10 cellular contexts compared by ENCODE assay signal in genomic region chr2:197269173-197269572, GRCh38. TPM values are rescaled to one million over a fixed set of nuclear protein-coding genes. Genes with fewer than 3 reads are reported as not detected.
A peak's percentile ranks its signal among the peaks of the same experiment; 100 is the strongest.
DNase-seq lines count a peak whose midpoint lies in the region; ATAC-seq and TF ChIP-seq lines count a peak whose summit lies in the region.
"Had no signal": no experiment of that assay in that cellular context is flagged by ENCODE, and none has a peak within 500 bp of the region (broad histone marks: within the 10 kb centered on the region; RNA-seq: fewer than 3 reads in every experiment).

No MANE protein-coding gene starts in this region.

- H3K56ac ChIP-seq in H9 (ENCODE audit: insufficient read length, low read depth, low read length) = no peak overlapping the region

- H3K4me2 ChIP-seq in fibroblast of lung (ENCODE audit: extremely low read depth, insufficient read depth, low read length) = no peak overlapping the region
- no peak overlapping the region for H3K4me2 ChIP-seq in H9 (ENCODE audit: insufficient read depth, insufficient read length, low read length)

- peaks cover 89% of the 10 kb centered on the region for H3K4me1 ChIP-seq in CD4-positive, CD25-positive, alpha-beta regulatory T cell (ENCODE audit: control insufficient read depth, insufficient read depth, low read length, poor library complexity, severe bottlenecking)
- H3K4me1 ChIP-seq in fibroblast of lung (ENCODE audit: control insufficient read depth, extremely low read depth, insufficient read depth, low read length) (no peaks in the 10 kb centered on the region), H9 (ENCODE audit: insufficient read depth, low read length) (no peaks in the 10 kb centered on the region)
- H3K4me1 ChIP-seq: breast epithelium had no signal

- no peak overlapping the region for H2BK20ac ChIP-seq in H9 (ENCODE audit: low read depth, low read length, poor library complexity, severe bottlenecking)

- CTCF ChIA-PET in RWPE1 (lab: Yijun Ruan, JAX) = no interaction called here

- POLR2A ChIA-PET in RWPE1 (lab: Yijun Ruan, JAX; ENCODE audit: low non-redundant PET) = no interaction called here

- no peak overlapping the region for H3K23ac ChIP-seq in H9 (ENCODE audit: insufficient read length, low read depth, low read length)

- H4K5ac ChIP-seq in H9 (ENCODE audit: insufficient read length, low read depth, low read length) = no peak overlapping the region

- H3K36me3 ChIP-seq in CD4-positive, CD25-positive, alpha-beta regulatory T cell (ENCODE audit: control insufficient read depth, insufficient read depth, low read length) = peaks cover under 1% of the 10 kb centered on the region
- no peaks in the 10 kb centered on the region for H3K36me3 ChIP-seq in fibroblast of lung (ENCODE audit: control insufficient read depth, insufficient read depth, low read length)
- H3K36me3 ChIP-seq: breast epithelium had no signal

- H3K14ac ChIP-seq in H9 (ENCODE audit: insufficient read depth, low read length) = no peak overlapping the region

- H3K9me3 ChIP-seq in CD4-positive, CD25-positive, alpha-beta regulatory T cell (ENCODE audit: control insufficient read depth in 2 of 2, low read length in 2 of 2) = no peaks in the 10 kb centered on the region
- H3K9me3 ChIP-seq in fibroblast of lung (ENCODE audit: control insufficient read depth, insufficient read depth, low read depth, low read length) (no peaks in the 10 kb centered on the region), H9 (ENCODE audit: control insufficient read depth, low read depth, low read length) (no peaks in the 10 kb centered on the region)
- H3K9me3 ChIP-seq: breast epithelium had no signal

- H2BK15ac ChIP-seq in H9 (ENCODE audit: low read depth, low read length) = no peak overlapping the region

- H3K27me3 ChIP-seq in CD4-positive, CD25-positive, alpha-beta regulatory T cell (ENCODE audit: control insufficient read depth, insufficient read depth, low read length) = no peaks in the 10 kb centered on the region
- no peaks in the 10 kb centered on the region for H3K27me3 ChIP-seq in fibroblast of lung (ENCODE audit: control insufficient read depth, insufficient read depth, low read length)
- H3K27me3 ChIP-seq in H9 (ENCODE audit: insufficient read depth, low read length) = no peaks in the 10 kb centered on the region
- H3K27me3 ChIP-seq: breast epithelium had no signal

- H3K27ac Mint-ChIP-seq in CD4-positive, CD25-positive, alpha-beta regulatory T cell = peak overlapping the region; percentile 84 to 98 (median 85)
- H3K27ac Mint-ChIP-seq in H9 = no peak overlapping the region

- no peaks in the 10 kb centered on the region for H4K20me1 ChIP-seq in fibroblast of lung (ENCODE audit: control insufficient read depth, extremely low read depth, insufficient read depth, low read length)
- no peaks in the 10 kb centered on the region for H4K20me1 ChIP-seq in H9 (ENCODE audit: control insufficient read depth, insufficient read depth, insufficient read length)

- peaks cover 10% of the 10 kb centered on the region for H3K36me3 Mint-ChIP-seq in CD4-positive, CD25-positive, alpha-beta regulatory T cell
- H3K36me3 Mint-ChIP-seq in H9 (ENCODE audit: insufficient read depth in 1 of 3, low read depth in 3 of 3) = no peaks in the 10 kb centered on the region

- TF ChIP-seq CTCF in fibroblast of lung (conservative IDR thresholded peaks at IDR 0.05 in 1 of 2, IDR thresholded peaks at IDR 0.05 in 1 of 2; ENCODE audit: low read depth in 1 of 2, low read length in 2 of 2) = no peak
- no peak for TF ChIP-seq CTCF in H9 (conservative IDR thresholded peaks at IDR 0.05)
- TF ChIP-seq CTCF in RWPE1 (conservative IDR thresholded peaks at IDR 0.05; ENCODE audit: low read depth) = no peak

- H3K23me2 ChIP-seq in H9 (ENCODE audit: insufficient read length, low read depth, low read length, poor library complexity, severe bottlenecking) = no peaks in the 10 kb centered on the region

- H3K18ac ChIP-seq in H9 (ENCODE audit: insufficient read length, low read depth, low read length) = no peak overlapping the region

- no peak overlapping the region for H4K8ac ChIP-seq in H9 (replicated peaks; ENCODE audit: insufficient read length, low read depth, low read length)

- no peak overlapping the region for H2BK12ac ChIP-seq in H9 (ENCODE audit: insufficient read length, low read depth, low read length)

- no peak overlapping the region for H3K4ac ChIP-seq in H9 (ENCODE audit: low read depth, low read length)

- no peak overlapping the region for H2AK5ac ChIP-seq in H9 (ENCODE audit: insufficient read length, low read length)

- H3K27me3 Mint-ChIP-seq in CD4-positive, CD25-positive, alpha-beta regulatory T cell = no peaks in the 10 kb centered on the region
- no peaks in the 10 kb centered on the region; the same call in 1 of the 2 replicates for H3K27me3 Mint-ChIP-seq in H9 (ENCODE audit: low read depth)

- no peaks in the 10 kb centered on the region for H3K79me2 ChIP-seq in fibroblast of lung (ENCODE audit: control insufficient read depth, insufficient read depth, low read length)
- no peaks in the 10 kb centered on the region for H3K79me2 ChIP-seq in H9 (ENCODE audit: insufficient read depth, low read length)

- DNase-seq in CD4-positive, CD25-positive, alpha-beta regulatory T cell = peak in 2 of 3 donors; percentile 40 to 47
- DNase-seq in fibroblast of lung (ENCODE audit: low read depth in 2 of 2) = peak; percentile 62 to 67
- DNase-seq in H9 = no peak
- no peak for DNase-seq in SKM-1 treated with dmso at 0.1 percent for 144 hours (lab: John Stamatoyannopoulos, UW; ENCODE audit: unreplicated experiment)
- DNase-seq in NCI-H1105 treated with DMSO at 0.1 percent for 48 hours (lab: John Stamatoyannopoulos, UW) = no peak
- no peak for DNase-seq in RWPE1 (ENCODE audit: low spot score)
- DNase-seq: SHP77 had no signal

- no peak overlapping the region for H2BK120ac ChIP-seq in H9 (ENCODE audit: low read depth, low read length, poor library complexity, severe bottlenecking)

- H3T11ph ChIP-seq in H9 (ENCODE audit: low read length) = no peak overlapping the region

- H3K9ac ChIP-seq in fibroblast of lung (ENCODE audit: insufficient read depth, low read length) (no peak overlapping the region), H9 (ENCODE audit: extremely low read depth, insufficient read length, low read length) (no peak overlapping the region)

- H3K79me1 ChIP-seq in H9 (ENCODE audit: insufficient read depth, low read depth, low read length, poor library complexity, severe bottlenecking) = no peaks in the 10 kb centered on the region

- ATAC-seq in CD4-positive, CD25-positive, alpha-beta regulatory T cell (ENCODE audit: low read depth in 2 of 2) = peak in 1 of 2 donors; percentile 35
- peak; percentile 62 for ATAC-seq in GM18858 (IDR thresholded peaks at IDR 0.05; ENCODE audit: unreplicated experiment)
- peak; percentile 56 for ATAC-seq in HG03565 (IDR thresholded peaks at IDR 0.05; ENCODE audit: unreplicated experiment)

- no CpG with 5 or more reads among the region's 4 CpGs for WGBS in H9 (ENCODE audit: extremely low coverage, insufficient read length, low lambda C conversion rate)

- peak overlapping the region; percentile 29 to 52 (median 42) for H3K4me3 Mint-ChIP-seq in CD4-positive, CD25-positive, alpha-beta regulatory T cell
- H3K4me3 Mint-ChIP-seq in H9 = no peak overlapping the region

- H3K4me3 ChIP-seq in CD4-positive, CD25-positive, alpha-beta regulatory T cell (ENCODE audit: low read depth, low read length) = peak overlapping the region; percentile 34
- H3K4me3 ChIP-seq in fibroblast of lung (replicated peaks in 1 of 4; ENCODE audit: control extremely low read depth in 1 of 4, insufficient read depth in 1 of 4, low read depth in 3 of 4, low read length in 4 of 4) = no peak overlapping the region
- H3K4me3 ChIP-seq: breast epithelium had no signal

- no peak overlapping the region for H4K91ac ChIP-seq in H9 (ENCODE audit: insufficient read length, low read depth, low read length)

- H2BK5ac ChIP-seq in H9 (ENCODE audit: insufficient read length, low read length) = no peak overlapping the region

- peak overlapping the region; percentile 67 for H3K27ac ChIP-seq in CD4-positive, CD25-positive, alpha-beta regulatory T cell (ENCODE audit: insufficient read depth, low read length, poor library complexity, severe bottlenecking)
- H3K27ac ChIP-seq in fibroblast of lung (ENCODE audit: insufficient read depth, low read length) = no peak overlapping the region
- H3K27ac ChIP-seq in H9 (ENCODE audit: insufficient read length, low read depth, low read length) = no peak overlapping the region
- no peak overlapping the region for H3K27ac ChIP-seq in RWPE1
- H3K27ac ChIP-seq: breast epithelium had no signal

- peaks cover 0 to 2% (median 0%) of the 10 kb centered on the region in 7 donors for H3K9me3 Mint-ChIP-seq in CD4-positive, CD25-positive, alpha-beta regulatory T cell
- H3K9me3 Mint-ChIP-seq in H9 = no peaks in the 10 kb centered on the region

- H2AFZ ChIP-seq in fibroblast of lung (ENCODE audit: low read length) (no peak overlapping the region), H9 (ENCODE audit: low read length) (no peak overlapping the region)

- peaks cover 43 to 97% (median 89%) of the 10 kb centered on the region in 4 donors for H3K4me1 Mint-ChIP-seq in CD4-positive, CD25-positive, alpha-beta regulatory T cell
- peaks cover 2 to 5% of the 10 kb centered on the region in 2 experiments; a peak in 1 of 4 replicates for H3K4me1 Mint-ChIP-seq in H9

RNA-seq across cellular contexts. Expression of gene ANKRD44, which starts 41.4 kb away (rescaled TPM):
- total RNA-seq in CD4-positive, CD25-positive, alpha-beta regulatory T cell = 301 TPM
- polyA plus RNA-seq in CD4-positive, CD25-positive, alpha-beta regulatory T cell = 100 to 1,000 TPM in 1 of 4 donors, 10 to 100 TPM in 3; 69.6 to 104 (median 82.8) TPM
- total RNA-seq in fibroblast of lung (4.9 and 7.6 TPM in 2 replicates), H9 (2021) (1.8 and 1.9 TPM in 2 replicates)
- 9.1 and 9.7 TPM in 2 replicates for polyA plus RNA-seq in fibroblast of lung
- 5.0 and 5.2 TPM in 2 replicates for polyA plus RNA-seq in fibroblast of lung (2012)
- 5.4 and 21.7 TPM in 2 replicates for polyA minus RNA-seq in fibroblast of lung (ENCODE audit: low replicate concordance)

Comparison
In these comparisons a context has a peak if more than half of its experiments do, and no peak if none do; other contexts are left out.
1. DNase-seq: peak in CD4-positive, CD25-positive, alpha-beta regulatory T cell (2 of 3) and fibroblast of lung (2 of 2); none in H9 (single experiment), SKM-1 treated with dmso at 0.1 percent for 144 hours (single experiment), NCI-H1105 treated with DMSO at 0.1 percent for 48 hours (single experiment) and RWPE1 (single experiment).
2. H3K27ac Mint-ChIP-seq: peak in CD4-positive, CD25-positive, alpha-beta regulatory T cell (3 of 3); none in H9 (0 of 3).
3. H3K4me3 Mint-ChIP-seq: peak in CD4-positive, CD25-positive, alpha-beta regulatory T cell (4 of 4); none in H9 (0 of 2).
4. RNA of gene ANKRD44, which starts 41.4 kb away (total RNA-seq): 301 TPM in CD4-positive, CD25-positive, alpha-beta regulatory T cell (single experiment); 4.9 to 7.6 TPM in fibroblast of lung and 1.8 to 1.9 TPM in H9; every median in the first group is over 10 times any median in the second.